ENCODE assay signal across 5 cellular contexts in genomic region chr4:114860791-114861190, GRCh38.
"Had no signal": no experiment of that assay in that cellular context is flagged by ENCODE, and none has a peak within 500 bp of the region (broad histone marks: within the 10 kb centered on the region; RNA-seq: fewer than 3 reads in every experiment).

No MANE protein-coding gene starts in this region.

- ATAC-seq: GM23338, HepG2 had no signal

- DNase-seq: H9, HCEC 1CT, KBM-7 had no signal
